ENCODE assay signal across 8 cellular contexts in genomic region chr10:118721005-118721876, GRCh38. TPM values are rescaled to one million over a fixed set of nuclear protein-coding genes. Genes with fewer than 3 reads are reported as not detected.
DNase-seq lines count a peak whose midpoint lies in the region; ATAC-seq and TF ChIP-seq lines count a peak whose summit lies in the region.

No MANE protein-coding gene starts in this region.

- no peak overlapping the region for H2AFZ ChIP-seq in SK-N-SH (ENCODE audit: low read depth)

- POLR2A ChIA-PET in SK-N-SH (lab: Yijun Ruan, JAX), result interaction anchor here (1.6 kb wide), 1 partner anchor 52 kb away, joined by 5 read pairs; no protein-coding TSS in a partner anchor

- in situ Hi-C loops in astrocyte of the spinal cord (cut with HindIII; ENCODE audit: low sequenced_read_pairs), result no loop called here

- H3K27me3 ChIP-seq in SK-N-SH (ENCODE audit: insufficient read depth), result no peaks in the 10 kb centered on the region

- TF ChIP-seq EP300 in SK-N-SH (IDR thresholded peaks at IDR 0.05; ENCODE audit: borderline replicate concordance in 1 of 2, low read depth in 1 of 2, low read length in 1 of 2), result no peak

- no peak overlapping the region for H3K9ac ChIP-seq in SK-N-SH

- H3K9me2 ChIP-seq in SK-N-SH, result no peaks in the 10 kb centered on the region

- no peak overlapping the region for H3K27ac ChIP-seq in SK-N-SH (ENCODE audit: low read depth in 2 of 2, low read length in 1 of 2)

- ATAC-seq in HG03460 (IDR thresholded peaks at IDR 0.05; ENCODE audit: unreplicated experiment) (peak; percentile 62), HG02642 (IDR thresholded peaks at IDR 0.05; ENCODE audit: poor library complexity, unreplicated experiment) (no peak)

- no peak overlapping the region for H3K4me2 ChIP-seq in SK-N-SH

- CTCF ChIA-PET in SK-N-SH (lab: Yijun Ruan, JAX), result interaction anchor here (0.6 to 11.9 kb wide), 34 partner anchors 8 to 188 kb away, joined by 3 to 226 read pairs (median 4); partner anchors contain the start of gene PRLHR

- DNase-seq in NCI-H1694 (lab: John Stamatoyannopoulos, UW) (peak; percentile 34), NCI-H1694 treated with DMSO at 0.1 percent for 48 hours (lab: John Stamatoyannopoulos, UW) (no peak), SK-N-SH (peak; percentile 44), astrocyte of the spinal cord (ENCODE audit: low read depth, low spot score) (peak; percentile 67), iris pigment epithelial cell (ENCODE audit: low read depth) (peak; percentile 60)
- DNase-seq in stimulated activated CD4-positive, alpha-beta T cell treated with anti-CD3 and anti-CD28 coated beads, TNF-alpha, amount 100 ng/mL, for 1 hour (ENCODE audit: low read depth in 3 of 3, low spot score in 1 of 3), result peak in 2 of 3 donors; percentile 9 to 43

- peaks cover 5 to 13% of the 10 kb centered on the region in 2 experiments; a peak in 3 of 4 replicates for H3K4me1 ChIP-seq in SK-N-SH (ENCODE audit: control insufficient read depth in 1 of 2, insufficient read depth in 2 of 2, low read depth in 1 of 2, low read length in 1 of 2)

- TF ChIP-seq CTCF in SK-N-SH (IDR thresholded peaks at IDR 0.05) (peak; percentile 95), astrocyte of the spinal cord (IDR thresholded peaks at IDR 0.05; ENCODE audit: low read depth, low read length) (peak; percentile 68)

- WGBS in SK-N-SH (ENCODE audit: low lambda C conversion rate), result 41% methylated on average over 5 of the region's 5 CpGs

- peaks cover 2 to 7% of the 10 kb centered on the region in 2 experiments for H3K36me3 ChIP-seq in SK-N-SH (replicated peaks in 1 of 2; ENCODE audit: control insufficient read depth in 1 of 2, insufficient read depth in 2 of 2, low read length in 1 of 2)

- peak; percentile 92 for TF ChIP-seq RAD21 in SK-N-SH (IDR thresholded peaks at IDR 0.05; ENCODE audit: low read length)

- H4K20me1 ChIP-seq in SK-N-SH (ENCODE audit: insufficient read depth), result peaks cover 8% of the 10 kb centered on the region

- H3K4me3 ChIP-seq in SK-N-SH (ENCODE audit: low read depth in 2 of 2, low read length in 1 of 2), result no peak overlapping the region; a peak in 1 of 4 replicates
- no peak overlapping the region for H3K4me3 ChIP-seq in astrocyte of the spinal cord (ENCODE audit: low read depth, low read length)

- peaks cover 5% of the 10 kb centered on the region; the same call in 1 of the 2 replicates for H3K79me2 ChIP-seq in SK-N-SH (ENCODE audit: insufficient read depth)

- H3K9me3 ChIP-seq in SK-N-SH, result no peaks in the 10 kb centered on the region

- peaks cover 15% of the 10 kb centered on the region for H3F3A ChIP-seq in SK-N-SH (replicated peaks; ENCODE audit: insufficient read depth)

TF ChIP-seq in SK-N-SH, 30 proteins besides CTCF, POLR2A, EP300 and RAD21:
- TF ChIP-seq SMC3 (IDR thresholded peaks at IDR 0.05; ENCODE audit: low read depth, low read length), result peak; percentile 70
- TF ChIP-seq NRF1 (IDR thresholded peaks at IDR 0.05; ENCODE audit: low read depth, low read length), result no peak
TF ChIP-seq in SK-N-SH: peak in this region for 1.

RNA-seq across cellular contexts. Expression of gene CACUL1, which starts 33.5 kb away (rescaled TPM):
- 2.6 and 3.9 TPM in 2 replicates for polyA plus RNA-seq in SK-N-SH (2012; rRNA removed)
- polyA plus RNA-seq in SK-N-SH (2012; cell fraction: cytosol; rRNA removed), result 3.9 and 4.2 TPM in 2 replicates
- polyA plus RNA-seq in SK-N-SH (2012; cell fraction: nucleus; rRNA removed), result 5.3 and 6.9 TPM in 2 replicates
